Comparison of ENCODE assay signal across 1 cellular context in the genomic region with DNA sequence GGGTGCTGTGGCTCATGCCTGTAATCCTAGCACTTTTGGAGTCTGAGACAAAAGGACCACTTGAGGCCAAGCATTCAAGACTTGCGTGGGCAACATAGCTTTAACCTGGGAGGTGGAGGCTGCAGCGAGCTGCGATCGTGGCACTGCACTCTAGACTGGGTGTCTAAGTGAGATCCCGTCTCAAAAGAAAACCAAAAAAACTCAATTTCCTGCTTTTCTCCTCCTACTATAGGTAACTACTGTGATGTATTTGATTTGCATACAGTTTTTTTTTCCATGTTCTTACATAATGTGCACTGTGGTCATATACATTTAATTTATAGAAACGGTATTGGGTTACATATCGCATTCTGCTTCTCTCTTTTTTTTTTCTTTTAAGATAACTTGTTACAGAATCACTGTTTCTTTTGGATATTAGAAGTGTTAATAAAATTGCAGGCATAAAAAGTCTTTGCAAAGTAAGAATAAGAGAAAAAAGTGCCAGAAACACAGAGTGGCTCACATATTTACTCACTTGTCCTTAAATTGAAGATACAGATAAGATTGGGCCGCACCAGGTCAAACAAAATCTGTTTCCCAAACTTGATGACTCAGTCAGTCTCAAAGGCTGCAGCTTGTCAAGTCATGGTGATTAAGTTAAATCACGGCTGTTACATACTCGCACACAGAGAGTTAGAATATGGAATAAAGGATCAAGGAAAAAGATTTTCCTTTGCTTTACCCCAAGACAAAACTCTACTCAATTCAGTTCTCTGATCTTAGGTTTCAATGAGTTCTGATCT.
TF ChIP-seq lines count a peak whose summit lies in the region.

No MANE protein-coding gene starts in this region.

TF ChIP-seq in K562, 482 proteins besides CTCF, POLR2A, EP300 and RAD21 (continued from another document and continues in another):
- TF ChIP-seq, protein P1, sequence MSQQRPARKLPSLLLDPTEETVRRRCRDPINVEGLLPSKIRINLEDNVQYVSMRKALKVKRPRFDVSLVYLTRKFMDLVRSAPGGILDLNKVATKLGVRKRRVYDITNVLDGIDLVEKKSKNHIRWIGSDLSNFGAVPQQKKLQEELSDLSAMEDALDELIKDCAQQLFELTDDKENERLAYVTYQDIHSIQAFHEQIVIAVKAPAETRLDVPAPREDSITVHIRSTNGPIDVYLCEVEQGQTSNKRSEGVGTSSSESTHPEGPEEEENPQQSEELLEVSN (IDR thresholded peaks at IDR 0.05; ENCODE audit: borderline replicate concordance in 1 of 2, extremely low read depth in 1 of 2, insufficient read depth in 1 of 2, insufficient read length in 1 of 2, low read depth in 1 of 2, low read length in 1 of 2, poor library complexity in 1 of 2, severe bottlenecking in 1 of 2): no peak
- TF ChIP-seq, protein P2, sequence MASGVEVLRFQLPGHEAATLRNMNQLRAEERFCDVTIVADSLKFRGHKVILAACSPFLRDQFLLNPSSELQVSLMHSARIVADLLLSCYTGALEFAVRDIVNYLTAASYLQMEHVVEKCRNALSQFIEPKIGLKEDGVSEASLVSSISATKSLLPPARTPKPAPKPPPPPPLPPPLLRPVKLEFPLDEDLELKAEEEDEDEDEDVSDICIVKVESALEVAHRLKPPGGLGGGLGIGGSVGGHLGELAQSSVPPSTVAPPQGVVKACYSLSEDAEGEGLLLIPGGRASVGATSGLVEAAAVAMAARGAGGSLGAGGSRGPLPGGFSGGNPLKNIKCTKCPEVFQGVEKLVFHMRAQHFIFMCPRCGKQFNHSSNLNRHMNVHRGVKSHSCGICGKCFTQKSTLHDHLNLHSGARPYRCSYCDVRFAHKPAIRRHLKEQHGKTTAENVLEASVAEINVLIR (CRISPR knock-in tag; IDR thresholded peaks at IDR 0.05): no peak
- TF ChIP-seq, protein P3, sequence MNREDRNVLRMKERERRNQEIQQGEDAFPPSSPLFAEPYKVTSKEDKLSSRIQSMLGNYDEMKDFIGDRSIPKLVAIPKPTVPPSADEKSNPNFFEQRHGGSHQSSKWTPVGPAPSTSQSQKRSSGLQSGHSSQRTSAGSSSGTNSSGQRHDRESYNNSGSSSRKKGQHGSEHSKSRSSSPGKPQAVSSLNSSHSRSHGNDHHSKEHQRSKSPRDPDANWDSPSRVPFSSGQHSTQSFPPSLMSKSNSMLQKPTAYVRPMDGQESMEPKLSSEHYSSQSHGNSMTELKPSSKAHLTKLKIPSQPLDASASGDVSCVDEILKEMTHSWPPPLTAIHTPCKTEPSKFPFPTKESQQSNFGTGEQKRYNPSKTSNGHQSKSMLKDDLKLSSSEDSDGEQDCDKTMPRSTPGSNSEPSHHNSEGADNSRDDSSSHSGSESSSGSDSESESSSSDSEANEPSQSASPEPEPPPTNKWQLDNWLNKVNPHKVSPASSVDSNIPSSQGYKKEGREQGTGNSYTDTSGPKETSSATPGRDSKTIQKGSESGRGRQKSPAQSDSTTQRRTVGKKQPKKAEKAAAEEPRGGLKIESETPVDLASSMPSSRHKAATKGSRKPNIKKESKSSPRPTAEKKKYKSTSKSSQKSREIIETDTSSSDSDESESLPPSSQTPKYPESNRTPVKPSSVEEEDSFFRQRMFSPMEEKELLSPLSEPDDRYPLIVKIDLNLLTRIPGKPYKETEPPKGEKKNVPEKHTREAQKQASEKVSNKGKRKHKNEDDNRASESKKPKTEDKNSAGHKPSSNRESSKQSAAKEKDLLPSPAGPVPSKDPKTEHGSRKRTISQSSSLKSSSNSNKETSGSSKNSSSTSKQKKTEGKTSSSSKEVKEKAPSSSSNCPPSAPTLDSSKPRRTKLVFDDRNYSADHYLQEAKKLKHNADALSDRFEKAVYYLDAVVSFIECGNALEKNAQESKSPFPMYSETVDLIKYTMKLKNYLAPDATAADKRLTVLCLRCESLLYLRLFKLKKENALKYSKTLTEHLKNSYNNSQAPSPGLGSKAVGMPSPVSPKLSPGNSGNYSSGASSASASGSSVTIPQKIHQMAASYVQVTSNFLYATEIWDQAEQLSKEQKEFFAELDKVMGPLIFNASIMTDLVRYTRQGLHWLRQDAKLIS (CRISPR knock-in tag; IDR thresholded peaks at IDR 0.05): no peak
- TF ChIP-seq RBM14 (IDR thresholded peaks at IDR 0.05; ENCODE audit: borderline replicate concordance, insufficient read depth, low read depth, low read length) (no peak), CBFA2T2 (conservative IDR thresholded peaks at IDR 0.05) (no peak; the same call in 1 of the 2 replicates), GABPB2 (CRISPR knock-in tag; conservative IDR thresholded peaks at IDR 0.05) (no peak), HNRNPL (IDR thresholded peaks at IDR 0.05; ENCODE audit: low read depth, low read length) (no peak), FIP1L1 (IDR thresholded peaks at IDR 0.05; ENCODE audit: low read depth, low read length, poor library complexity, severe bottlenecking) (no peak), ZSCAN29 (IDR thresholded peaks at IDR 0.05) (no peak), ZNF444 (CRISPR knock-in tag; IDR thresholded peaks at IDR 0.05) (no peak), FOXJ2 (tag; IDR thresholded peaks at IDR 0.05) (0 out of 2 replicates have a peak, but pooled peaks have one; percentile 32), NR3C1 (CRISPR knock-in tag; IDR thresholded peaks at IDR 0.05) (no peak), GABPA (tag; conservative IDR thresholded peaks at IDR 0.05; ENCODE audit: low read depth) (no peak), FOSL1 (tag; conservative IDR thresholded peaks at IDR 0.05) (peak; percentile 97), NR2C2 (CRISPR knock-in tag; IDR thresholded peaks at IDR 0.05) (no peak), NR2C2 (tag; IDR thresholded peaks at IDR 0.05) (no peak), ZFP30 (CRISPR knock-in tag; IDR thresholded peaks at IDR 0.05; ENCODE audit: borderline replicate concordance) (no peak), SAFB (IDR thresholded peaks at IDR 0.05; ENCODE audit: borderline replicate concordance, low read depth, low read length) (no peak), GATAD2A (IDR thresholded peaks at IDR 0.05) (no peak), TSC22D4 (tag; IDR thresholded peaks at IDR 0.05) (no peak), C11orf30 (IDR thresholded peaks at IDR 0.05; ENCODE audit: low read depth) (peak; percentile 93), PTTG1 (tag; IDR thresholded peaks at IDR 0.05; ENCODE audit: low read depth) (no peak), SIRT6 (IDR thresholded peaks at IDR 0.05; ENCODE audit: low read depth, low read length) (no peak), ZBTB8A (IDR thresholded peaks at IDR 0.05; ENCODE audit: partially characterized antibody) (no peak), MTA1 (IDR thresholded peaks at IDR 0.05; ENCODE audit: borderline replicate concordance) (no peak), FOS (IDR thresholded peaks at IDR 0.05; ENCODE audit: extremely low read depth, insufficient read length) (no peak), KLF10 (CRISPR knock-in tag; IDR thresholded peaks at IDR 0.05) (no peak)
- TF ChIP-seq, protein P4, sequence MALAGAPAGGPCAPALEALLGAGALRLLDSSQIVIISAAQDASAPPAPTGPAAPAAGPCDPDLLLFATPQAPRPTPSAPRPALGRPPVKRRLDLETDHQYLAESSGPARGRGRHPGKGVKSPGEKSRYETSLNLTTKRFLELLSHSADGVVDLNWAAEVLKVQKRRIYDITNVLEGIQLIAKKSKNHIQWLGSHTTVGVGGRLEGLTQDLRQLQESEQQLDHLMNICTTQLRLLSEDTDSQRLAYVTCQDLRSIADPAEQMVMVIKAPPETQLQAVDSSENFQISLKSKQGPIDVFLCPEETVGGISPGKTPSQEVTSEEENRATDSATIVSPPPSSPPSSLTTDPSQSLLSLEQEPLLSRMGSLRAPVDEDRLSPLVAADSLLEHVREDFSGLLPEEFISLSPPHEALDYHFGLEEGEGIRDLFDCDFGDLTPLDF (CRISPR knock-in tag; IDR thresholded peaks at IDR 0.05): no peak
- TF ChIP-seq, protein P5, sequence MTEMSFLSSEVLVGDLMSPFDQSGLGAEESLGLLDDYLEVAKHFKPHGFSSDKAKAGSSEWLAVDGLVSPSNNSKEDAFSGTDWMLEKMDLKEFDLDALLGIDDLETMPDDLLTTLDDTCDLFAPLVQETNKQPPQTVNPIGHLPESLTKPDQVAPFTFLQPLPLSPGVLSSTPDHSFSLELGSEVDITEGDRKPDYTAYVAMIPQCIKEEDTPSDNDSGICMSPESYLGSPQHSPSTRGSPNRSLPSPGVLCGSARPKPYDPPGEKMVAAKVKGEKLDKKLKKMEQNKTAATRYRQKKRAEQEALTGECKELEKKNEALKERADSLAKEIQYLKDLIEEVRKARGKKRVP (CRISPR knock-in tag; IDR thresholded peaks at IDR 0.05): no peak
- TF ChIP-seq, protein P6, sequence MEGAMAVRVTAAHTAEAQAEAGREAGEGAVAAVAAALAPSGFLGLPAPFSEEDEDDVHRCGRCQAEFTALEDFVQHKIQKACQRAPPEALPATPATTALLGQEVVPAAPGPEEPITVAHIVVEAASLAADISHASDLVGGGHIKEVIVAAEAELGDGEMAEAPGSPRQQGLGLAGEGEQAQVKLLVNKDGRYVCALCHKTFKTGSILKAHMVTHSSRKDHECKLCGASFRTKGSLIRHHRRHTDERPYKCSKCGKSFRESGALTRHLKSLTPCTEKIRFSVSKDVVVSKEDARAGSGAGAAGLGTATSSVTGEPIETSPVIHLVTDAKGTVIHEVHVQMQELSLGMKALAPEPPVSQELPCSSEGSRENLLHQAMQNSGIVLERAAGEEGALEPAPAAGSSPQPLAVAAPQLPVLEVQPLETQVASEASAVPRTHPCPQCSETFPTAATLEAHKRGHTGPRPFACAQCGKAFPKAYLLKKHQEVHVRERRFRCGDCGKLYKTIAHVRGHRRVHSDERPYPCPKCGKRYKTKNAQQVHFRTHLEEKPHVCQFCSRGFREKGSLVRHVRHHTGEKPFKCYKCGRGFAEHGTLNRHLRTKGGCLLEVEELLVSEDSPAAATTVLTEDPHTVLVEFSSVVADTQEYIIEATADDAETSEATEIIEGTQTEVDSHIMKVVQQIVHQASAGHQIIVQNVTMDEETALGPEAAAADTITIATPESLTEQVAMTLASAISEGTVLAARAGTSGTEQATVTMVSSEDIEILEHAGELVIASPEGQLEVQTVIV (CRISPR knock-in tag; IDR thresholded peaks at IDR 0.05; ENCODE audit: borderline replicate concordance): no peak
- TF ChIP-seq, protein P7, sequence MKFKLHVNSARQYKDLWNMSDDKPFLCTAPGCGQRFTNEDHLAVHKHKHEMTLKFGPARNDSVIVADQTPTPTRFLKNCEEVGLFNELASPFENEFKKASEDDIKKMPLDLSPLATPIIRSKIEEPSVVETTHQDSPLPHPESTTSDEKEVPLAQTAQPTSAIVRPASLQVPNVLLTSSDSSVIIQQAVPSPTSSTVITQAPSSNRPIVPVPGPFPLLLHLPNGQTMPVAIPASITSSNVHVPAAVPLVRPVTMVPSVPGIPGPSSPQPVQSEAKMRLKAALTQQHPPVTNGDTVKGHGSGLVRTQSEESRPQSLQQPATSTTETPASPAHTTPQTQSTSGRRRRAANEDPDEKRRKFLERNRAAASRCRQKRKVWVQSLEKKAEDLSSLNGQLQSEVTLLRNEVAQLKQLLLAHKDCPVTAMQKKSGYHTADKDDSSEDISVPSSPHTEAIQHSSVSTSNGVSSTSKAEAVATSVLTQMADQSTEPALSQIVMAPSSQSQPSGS (CRISPR knock-in tag; IDR thresholded peaks at IDR 0.05): no peak
- TF ChIP-seq, protein P8, sequence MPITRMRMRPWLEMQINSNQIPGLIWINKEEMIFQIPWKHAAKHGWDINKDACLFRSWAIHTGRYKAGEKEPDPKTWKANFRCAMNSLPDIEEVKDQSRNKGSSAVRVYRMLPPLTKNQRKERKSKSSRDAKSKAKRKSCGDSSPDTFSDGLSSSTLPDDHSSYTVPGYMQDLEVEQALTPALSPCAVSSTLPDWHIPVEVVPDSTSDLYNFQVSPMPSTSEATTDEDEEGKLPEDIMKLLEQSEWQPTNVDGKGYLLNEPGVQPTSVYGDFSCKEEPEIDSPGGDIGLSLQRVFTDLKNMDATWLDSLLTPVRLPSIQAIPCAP (CRISPR knock-in tag; IDR thresholded peaks at IDR 0.05; ENCODE audit: borderline replicate concordance): no peak
- TF ChIP-seq, protein P9, sequence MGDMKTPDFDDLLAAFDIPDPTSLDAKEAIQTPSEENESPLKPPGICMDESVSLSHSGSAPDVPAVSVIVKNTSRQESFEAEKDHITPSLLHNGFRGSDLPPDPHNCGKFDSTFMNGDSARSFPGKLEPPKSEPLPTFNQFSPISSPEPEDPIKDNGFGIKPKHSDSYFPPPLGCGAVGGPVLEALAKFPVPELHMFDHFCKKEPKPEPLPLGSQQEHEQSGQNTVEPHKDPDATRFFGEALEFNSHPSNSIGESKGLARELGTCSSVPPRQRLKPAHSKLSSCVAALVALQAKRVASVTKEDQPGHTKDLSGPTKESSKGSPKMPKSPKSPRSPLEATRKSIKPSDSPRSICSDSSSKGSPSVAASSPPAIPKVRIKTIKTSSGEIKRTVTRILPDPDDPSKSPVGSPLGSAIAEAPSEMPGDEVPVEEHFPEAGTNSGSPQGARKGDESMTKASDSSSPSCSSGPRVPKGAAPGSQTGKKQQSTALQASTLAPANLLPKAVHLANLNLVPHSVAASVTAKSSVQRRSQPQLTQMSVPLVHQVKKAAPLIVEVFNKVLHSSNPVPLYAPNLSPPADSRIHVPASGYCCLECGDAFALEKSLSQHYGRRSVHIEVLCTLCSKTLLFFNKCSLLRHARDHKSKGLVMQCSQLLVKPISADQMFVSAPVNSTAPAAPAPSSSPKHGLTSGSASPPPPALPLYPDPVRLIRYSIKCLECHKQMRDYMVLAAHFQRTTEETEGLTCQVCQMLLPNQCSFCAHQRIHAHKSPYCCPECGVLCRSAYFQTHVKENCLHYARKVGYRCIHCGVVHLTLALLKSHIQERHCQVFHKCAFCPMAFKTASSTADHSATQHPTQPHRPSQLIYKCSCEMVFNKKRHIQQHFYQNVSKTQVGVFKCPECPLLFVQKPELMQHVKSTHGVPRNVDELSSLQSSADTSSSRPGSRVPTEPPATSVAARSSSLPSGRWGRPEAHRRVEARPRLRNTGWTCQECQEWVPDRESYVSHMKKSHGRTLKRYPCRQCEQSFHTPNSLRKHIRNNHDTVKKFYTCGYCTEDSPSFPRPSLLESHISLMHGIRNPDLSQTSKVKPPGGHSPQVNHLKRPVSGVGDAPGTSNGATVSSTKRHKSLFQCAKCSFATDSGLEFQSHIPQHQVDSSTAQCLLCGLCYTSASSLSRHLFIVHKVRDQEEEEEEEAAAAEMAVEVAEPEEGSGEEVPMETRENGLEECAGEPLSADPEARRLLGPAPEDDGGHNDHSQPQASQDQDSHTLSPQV (IDR thresholded peaks at IDR 0.05): no peak
